Comparison of ENCODE assay signal across 9 cellular contexts in genomic region chr2:185347445-185347844, GRCh38.
"Had no signal": no experiment of that assay in that cellular context is flagged by ENCODE, and none has a peak within 500 bp of the region (broad histone marks: within the 10 kb centered on the region; RNA-seq: fewer than 3 reads in every experiment).

No MANE protein-coding gene starts in this region.

- DNase-seq: GM23248, GOT3, H7, H9, HCEC 1CT, HFFc6 had no signal

- H3K4me1 ChIP-seq: HAP-1 had no signal

- H3K27ac ChIP-seq: GM23248 had no signal

- H3K9me3 ChIP-seq: HAP-1 had no signal

- H2AFZ ChIP-seq: GM23248, GM23338 had no signal

- H3K9ac ChIP-seq: GM23248 had no signal

- H3K4me2 ChIP-seq: GM23338 had no signal

- H3K4me3 ChIP-seq: GM23248, GM23338, HAP-1 had no signal

- ATAC-seq: GM23338, HCT116 had no signal

- H3K36me3 ChIP-seq: HAP-1 had no signal
